ENCODE assay signal across 8 cellular contexts in the genomic region with DNA sequence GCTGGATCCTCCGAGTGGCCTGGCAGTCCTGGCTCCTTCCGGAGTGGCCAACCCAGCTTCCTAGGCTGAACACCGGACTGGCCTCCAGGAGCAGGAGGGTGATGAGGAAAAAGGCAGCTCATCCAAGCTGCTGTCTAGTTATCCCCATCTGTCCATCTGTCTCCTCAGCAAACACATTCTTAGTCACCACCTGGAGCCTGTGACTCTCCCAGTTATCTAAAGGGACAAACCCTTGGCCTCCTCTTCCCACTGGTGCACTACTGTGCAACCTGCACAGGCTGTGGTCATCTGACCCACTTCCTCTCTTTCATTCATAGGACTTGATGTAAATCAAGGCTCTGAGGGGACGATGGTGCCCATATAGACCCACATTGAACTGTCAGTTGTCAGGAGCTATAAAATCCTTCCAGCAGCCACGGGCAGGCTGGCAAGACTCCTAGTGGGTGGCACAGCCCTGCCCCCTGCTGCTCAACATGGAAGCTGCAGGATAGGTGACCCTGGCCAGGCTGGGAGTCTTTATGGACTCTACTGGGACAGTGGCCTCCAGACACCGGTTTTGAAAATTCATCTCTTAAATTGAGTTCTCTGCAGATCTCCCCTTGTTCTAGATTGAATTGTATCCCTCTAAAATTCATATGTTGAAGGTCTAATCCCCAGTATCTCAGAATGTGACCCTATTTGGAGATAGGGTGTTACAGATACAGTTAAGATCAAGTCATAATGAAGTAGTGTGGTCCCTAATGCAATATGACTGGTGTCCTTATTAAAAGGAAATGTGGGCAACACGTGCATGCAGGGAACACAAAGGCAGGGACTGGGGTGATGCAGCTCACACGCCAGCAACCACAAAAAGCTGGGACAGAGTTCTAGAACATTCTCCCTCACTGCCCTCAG. TPM values are rescaled to one million over a fixed set of nuclear protein-coding genes. Genes with fewer than 3 reads are reported as not detected.
DNase-seq lines count a peak whose midpoint lies in the region; ATAC-seq, FAIRE-seq and TF ChIP-seq lines count a peak whose summit lies in the region.

No MANE protein-coding gene starts in this region.

- FAIRE-seq in bronchial epithelial cell (lab: Jason Lieb, UNC) = no peak

- H3K36me3 ChIP-seq in bronchial epithelial cell (ENCODE audit: control insufficient read depth, insufficient read depth, low read length) = no peaks in the 10 kb centered on the region

- no peak overlapping the region for H3K4me3 ChIP-seq in bronchial epithelial cell (ENCODE audit: low read depth, low read length)

- ATAC-seq in HG03066 (IDR thresholded peaks at IDR 0.05; ENCODE audit: low read depth, unreplicated experiment) = peak; percentile 63
- ATAC-seq in activated CD4-positive, CD25-positive, alpha-beta regulatory T cell treated with anti-CD3 and anti-CD28 coated beads, Interleukin-2, amount 50 U/mL, for 24 hours = peak; percentile 88 to 95

- TF ChIP-seq CTCF in bronchial epithelial cell (IDR thresholded peaks at IDR 0.05; ENCODE audit: insufficient read depth, low read length, severe bottlenecking) = peak; percentile 94

- no peaks in the 10 kb centered on the region for H3K27me3 ChIP-seq in bronchial epithelial cell (ENCODE audit: control insufficient read depth, insufficient read depth, low read length)

- DNase-seq in NCI-H187 (lab: John Stamatoyannopoulos, UW) (peak; percentile 3 to 11), NCI-H187 treated with DMSO at 0.1 percent for 48 hours (lab: John Stamatoyannopoulos, UW) (no peak), NCI-H226 (peak; percentile 21), bronchial epithelial cell (ENCODE audit: low read depth) (peak; percentile 47), kidney glomerular epithelial cell (lab: John Stamatoyannopoulos, UW) (peak; percentile 46)
- DNase-seq in stimulated activated CD4-positive, alpha-beta T cell treated with anti-CD3 and anti-CD28 coated beads, Interleukin-2, amount 100 ng/mL, for 48 hours = peak; percentile 83 to 85

RNA-seq across cellular contexts. Expression of a gene that starts 29.3 kb away (rescaled TPM):
- total RNA-seq in bronchial epithelial cell = 1.8 and 5.3 TPM in 2 replicates

RNA-seq across cellular contexts. Expression of a gene that starts 34.1 kb away (rescaled TPM):
- total RNA-seq in bronchial epithelial cell = 73.2 and 93.7 TPM in 2 replicates

RNA-seq across cellular contexts. Expression of a gene that starts 36.2 kb away (rescaled TPM):
- total RNA-seq in bronchial epithelial cell = 0.13 TPM in 1 of 2 replicates, not detected in the other

RNA-seq across cellular contexts. Expression of a gene that starts 58.1 kb away (rescaled TPM):
- not detected in 2 replicates for total RNA-seq in bronchial epithelial cell
